ENCODE assay signal across 29 cellular contexts in genomic region chr1:35532497-35533226, GRCh38. TPM values are rescaled to one million over a fixed set of nuclear protein-coding genes. Genes with fewer than 3 reads are reported as not detected.
DNase-seq lines count a peak whose midpoint lies in the region; ATAC-seq, FAIRE-seq and TF ChIP-seq lines count a peak whose summit lies in the region.
"Had no signal": no experiment of that assay in that cellular context is flagged by ENCODE, and none has a peak within 500 bp of the region (broad histone marks: within the 10 kb centered on the region; RNA-seq: fewer than 3 reads in every experiment).

No MANE protein-coding gene starts in this region.

- H3K4me3 Mint-ChIP-seq in activated CD8-positive, alpha-beta T cell treated with anti-CD3 and anti-CD28 coated beads, Interleukin-2, amount 10 ng/mL, durations not matched to agents 7 days and 5 days, result no peak overlapping the region
- H3K4me3 Mint-ChIP-seq: activated T-helper 1 cell treated with anti-CD3 and anti-CD28 coated beads, Interleukin-12 subunit alpha, Interleukin-12 subunit beta, Interleukin-2, Interleukin-4 antibody, amounts not matched to agents 30 ng/mL and 10 ng/mL and 1 ng/mL, durations not matched to agents 14 hours and 24 hours and 36 hours; immature natural killer cell; natural killer cell treated with Interleukin-12 subunit alpha and Interleukin-12 subunit beta and Interleukin-15 and Interleukin-18, amount 100 ng/mL, for 72 hours; type B pancreatic cell; WTC11 had no signal

- no TSS peak for BruUV-seq in endothelial cell of umbilical vein (replicated peaks; lab: Mats Ljungman, UMichigan)

- H3K9me3 Mint-ChIP-seq in activated CD8-positive, alpha-beta T cell treated with anti-CD3 and anti-CD28 coated beads, Interleukin-2, amount 10 ng/mL, durations not matched to agents 7 days and 5 days (ENCODE audit: insufficient read depth), result peaks cover 28% of the 10 kb centered on the region

- no peak overlapping the region for H3K9ac ChIP-seq in adipocyte (ENCODE audit: low read length)
- no peak overlapping the region for H3K9ac ChIP-seq in endothelial cell of umbilical vein (replicated peaks; ENCODE audit: extremely low read depth, insufficient read depth, low read length)
- H3K9ac ChIP-seq: BLaER1 treated with 17β-estradiol and CSF1 and Interleukin-3, amounts not matched to agents 10 nM and 100 nM; KMS-11 had no signal

- H3K9me3 ChIP-seq in adipocyte (ENCODE audit: control insufficient read depth, low read length) (no peaks in the 10 kb centered on the region), endothelial cell of umbilical vein (replicated peaks; ENCODE audit: control insufficient read depth, insufficient read depth, low read length) (no peaks in the 10 kb centered on the region)
- H3K9me3 ChIP-seq: Caco-2, pancreas, SJSA1 had no signal

- ATAC-seq in activated CD8-positive, alpha-beta T cell treated with anti-CD3 and anti-CD28 coated beads, Interleukin-2, amount 10 ng/mL, durations not matched to agents 7 days and 5 days, result no peak
- no peak for ATAC-seq in GM21423 (IDR thresholded peaks at IDR 0.05; ENCODE audit: unreplicated experiment)
- ATAC-seq: foreskin keratinocyte; natural killer cell treated with Interleukin-12 subunit alpha and Interleukin-12 subunit beta and Interleukin-15 and Interleukin-18, amount 100 ng/mL, for 72 hours; pancreas; WTC11 had no signal

- peaks cover 3% of the 10 kb centered on the region for H4K20me1 ChIP-seq in endothelial cell of umbilical vein (replicated peaks; ENCODE audit: control insufficient read depth, extremely low read depth, insufficient read depth, low read length)

- TF ChIP-seq CTCF in endothelial cell of umbilical vein (IDR thresholded peaks at IDR 0.05; ENCODE audit: extremely low read depth in 1 of 2, insufficient read depth in 1 of 2, low read depth in 1 of 2, low read length in 2 of 2), result no peak

- H3K27ac Mint-ChIP-seq in activated CD8-positive, alpha-beta T cell treated with anti-CD3 and anti-CD28 coated beads, Interleukin-2, amount 10 ng/mL, durations not matched to agents 7 days and 5 days, result no peak overlapping the region
- H3K27ac Mint-ChIP-seq: activated T-helper 1 cell treated with anti-CD3 and anti-CD28 coated beads, Interleukin-12 subunit alpha, Interleukin-12 subunit beta, Interleukin-2, Interleukin-4 antibody, amounts not matched to agents 30 ng/mL and 10 ng/mL and 1 ng/mL, durations not matched to agents 14 hours and 24 hours and 36 hours; natural killer cell treated with Interleukin-12 subunit alpha and Interleukin-12 subunit beta and Interleukin-15 and Interleukin-18, amount 100 ng/mL, for 72 hours; type B pancreatic cell; WTC11 had no signal

- H3K4me3 ChIP-seq in adipocyte (ENCODE audit: low read length) (no peak overlapping the region), endothelial cell of umbilical vein (replicated peaks in 1 of 3; ENCODE audit: insufficient read depth in 1 of 3, low read depth in 1 of 3, low read length in 3 of 3) (no peak overlapping the region)
- H3K4me3 ChIP-seq: BLaER1 treated with 17β-estradiol and CSF1 and Interleukin-3, amounts not matched to agents 10 nM and 100 nM; pancreas; SJSA1 had no signal

- no peak overlapping the region for H3K4me2 ChIP-seq in endothelial cell of umbilical vein (ENCODE audit: insufficient read depth, low read length)
- H3K4me2 ChIP-seq: BLaER1 treated with 17β-estradiol and CSF1 and Interleukin-3, amounts not matched to agents 10 nM and 100 nM; KMS-11 had no signal

- H3K36me3 Mint-ChIP-seq in activated CD8-positive, alpha-beta T cell treated with anti-CD3 and anti-CD28 coated beads, Interleukin-2, amount 10 ng/mL, durations not matched to agents 7 days and 5 days (ENCODE audit: low read depth), result peaks cover 68% of the 10 kb centered on the region

- POLR2A ChIA-PET in endothelial cell of umbilical vein (lab: Charles Lee), result no interaction called here
- POLR2A ChIA-PET in activated CD8-positive, alpha-beta T cell treated with anti-CD3 and anti-CD28 coated beads, Interleukin-2, amount 10 ng/mL, durations not matched to agents 7 days and 5 days (lab: Charles Lee), result no interaction called here

- H3K27me3 ChIP-seq in adipocyte (replicated peaks; ENCODE audit: control insufficient read depth, insufficient read depth, low read length) (no peaks in the 10 kb centered on the region), endothelial cell of umbilical vein (ENCODE audit: control insufficient read depth in 2 of 2, insufficient read depth in 2 of 2, low read length in 2 of 2) (no peaks in the 10 kb centered on the region)
- H3K27me3 ChIP-seq: BLaER1 treated with 17β-estradiol and CSF1 and Interleukin-3, amounts not matched to agents 10 nM and 100 nM; foreskin keratinocyte; pancreas; SJSA1 had no signal

- no peaks in the 10 kb centered on the region for H3K27me3 Mint-ChIP-seq in activated CD8-positive, alpha-beta T cell treated with anti-CD3 and anti-CD28 coated beads, Interleukin-2, amount 10 ng/mL, durations not matched to agents 7 days and 5 days (ENCODE audit: low read depth)
- H3K27me3 Mint-ChIP-seq: natural killer cell treated with Interleukin-12 subunit alpha and Interleukin-12 subunit beta and Interleukin-15 and Interleukin-18, amount 100 ng/mL, for 72 hours; type B pancreatic cell had no signal

- H3K36me3 ChIP-seq in adipocyte (ENCODE audit: control insufficient read depth, insufficient read depth, low read length, severe bottlenecking) (peaks cover 15% of the 10 kb centered on the region), endothelial cell of umbilical vein (ENCODE audit: control insufficient read depth in 2 of 2, extremely low read depth in 1 of 2, insufficient read depth in 2 of 2, low read length in 2 of 2) (peaks cover 0 to 5% of the 10 kb centered on the region in 2 experiments)

- H3K27ac ChIP-seq in endothelial cell of umbilical vein (ENCODE audit: insufficient read depth, low read depth, low read length), result no peak overlapping the region
- H3K27ac ChIP-seq: BLaER1 treated with 17β-estradiol and CSF1 and Interleukin-3, amounts not matched to agents 10 nM and 100 nM; foreskin keratinocyte; KMS-11; pancreas; SJSA1 had no signal

- TF ChIP-seq POLR2A in endothelial cell of umbilical vein (IDR thresholded peaks at IDR 0.05; ENCODE audit: low read depth, low read length), result no peak

- peaks cover 11% of the 10 kb centered on the region for H3K4me1 Mint-ChIP-seq in activated CD8-positive, alpha-beta T cell treated with anti-CD3 and anti-CD28 coated beads, Interleukin-2, amount 10 ng/mL, durations not matched to agents 7 days and 5 days (ENCODE audit: low read depth)

- FAIRE-seq in endothelial cell of umbilical vein (lab: Jason Lieb, UNC), result no peak
- FAIRE-seq: GM18507, pancreas, RCC 7860 had no signal

- intact Hi-C loops in endothelial cell of umbilical vein (cut with micrococcal nuclease), result no loop called here

- H2AFZ ChIP-seq in endothelial cell of umbilical vein (ENCODE audit: low read depth, low read length), result no peak overlapping the region

- H3K4me1 ChIP-seq in adipocyte (ENCODE audit: control insufficient read depth, insufficient read depth, low read length), result peaks cover 14% of the 10 kb centered on the region
- H3K4me1 ChIP-seq in endothelial cell of umbilical vein (ENCODE audit: control insufficient read depth, extremely low read depth, insufficient read depth, low read length), result no peaks in the 10 kb centered on the region
- H3K4me1 ChIP-seq: Caco-2, foreskin keratinocyte had no signal

- DNase-seq in EH (ENCODE audit: low read depth) (peak; percentile 40), adipocyte (ENCODE audit: low read depth) (peak; percentile 17), endothelial cell of umbilical vein (ENCODE audit: low read depth, low spot score) (peak; percentile 12), middle frontal gyrus (ENCODE audit: extremely low spot score, low spot score) (peak; percentile 33), SIG-M5 (lab: John Stamatoyannopoulos, UW) (no peak), dermis blood vessel endothelial cell (no peak)
- no peak for DNase-seq in activated CD8-positive, alpha-beta T cell treated with anti-CD3 and anti-CD28 coated beads, Interleukin-2, amount 10 ng/mL, durations not matched to agents 7 days and 5 days
- DNase-seq: activated CD4-positive, alpha-beta T cell treated with anti-CD3 and anti-CD28 coated beads, Interleukin-2, amount 50 U/mL, for 1 hour; activated naive CD4-positive, alpha-beta T cell treated with anti-CD3 and anti-CD28 coated beads, Interleukin-2, amount 50 U/mL, for 16 hours; amygdala; Caco-2; cerebellar nuclear complex; DMS79; foreskin keratinocyte; HCEC 1CT; immature natural killer cell; NCI-H748 treated with DMSO at 0.1 percent for 48 hours; pancreas; stimulated activated CD4-positive, alpha-beta T cell treated with anti-CD3 and anti-CD28 coated beads, Interleukin-2, amount 100 ng/mL, for 24 hours had no signal

- H3K79me2 ChIP-seq in endothelial cell of umbilical vein (ENCODE audit: control insufficient read depth, insufficient read depth, low read length), result no peaks in the 10 kb centered on the region

- CTCF ChIA-PET in endothelial cell of umbilical vein (lab: Charles Lee), result interaction anchor here (1.3 kb wide), 1 partner anchor 17 kb away, joined by 3 read pairs; no protein-coding TSS in a partner anchor
- CTCF ChIA-PET in activated CD8-positive, alpha-beta T cell treated with anti-CD3 and anti-CD28 coated beads, Interleukin-2, amount 10 ng/mL, durations not matched to agents 7 days and 5 days (lab: Charles Lee), result interaction anchor here (1.0 to 12.5 kb wide), 3 partner anchors 9 to 80 kb away, joined by 3 to 215 read pairs (median 3); no protein-coding TSS in a partner anchor

- dilution Hi-C loops in endothelial cell of umbilical vein (cut with MboI; ENCODE audit: extremely low pct_ligation_motif_present, low sequenced_read_pairs), result no loop called here

- no peaks in the 10 kb centered on the region for H3K9me1 ChIP-seq in endothelial cell of umbilical vein (replicated peaks; ENCODE audit: control insufficient read depth, extremely low read depth, insufficient read depth, low read length)

RNA-seq across cellular contexts. Expression of gene KIAA0319L, which starts 24.5 kb away (rescaled TPM):
- total RNA-seq in endothelial cell of umbilical vein (43.4 and 45.3 TPM in 2 replicates), dermis blood vessel endothelial cell (62.2 and 80.5 TPM in 2 replicates)
- 31.2 and 31.4 TPM in 2 replicates for polyA plus RNA-seq in endothelial cell of umbilical vein
- 31.8 and 34.4 TPM in 2 replicates for polyA plus RNA-seq in endothelial cell of umbilical vein (2011; cell fraction: cytosol; rRNA removed)
- 69.8 and 73.4 TPM in 2 replicates for polyA plus RNA-seq in endothelial cell of umbilical vein (2011; cell fraction: nucleus; rRNA removed)
- 27.3 and 27.8 TPM in 2 replicates for polyA plus RNA-seq in endothelial cell of umbilical vein (2012)
- 79.3 and 86.4 TPM in 2 replicates for polyA minus RNA-seq in endothelial cell of umbilical vein
- polyA minus RNA-seq in endothelial cell of umbilical vein (2011; cell fraction: cytosol; rRNA and poly(A)+ RNA removed), result 19.5 TPM
- polyA minus RNA-seq in endothelial cell of umbilical vein (2011; cell fraction: nucleus; rRNA and poly(A)+ RNA removed), result 57.3 and 92.4 TPM in 2 replicates
- total RNA-seq in activated CD8-positive, alpha-beta T cell treated with anti-CD3 and anti-CD28 coated beads, Interleukin-2, amount 10 ng/mL, durations not matched to agents 7 days and 5 days, result 10 to 100 TPM; 27.0 to 36.1 TPM

RNA-seq across cellular contexts. Expression of gene NCDN, which starts 24.9 kb away (rescaled TPM):
- 22.0 and 22.3 TPM in 2 replicates for total RNA-seq in endothelial cell of umbilical vein
- 16.7 and 17.3 TPM in 2 replicates for polyA plus RNA-seq in endothelial cell of umbilical vein
- 12.0 and 15.3 TPM in 2 replicates for polyA plus RNA-seq in endothelial cell of umbilical vein (2011; cell fraction: cytosol; rRNA removed)
- 11.8 and 12.7 TPM in 2 replicates for polyA plus RNA-seq in endothelial cell of umbilical vein (2011; cell fraction: nucleus; rRNA removed)
- 13.5 and 13.9 TPM in 2 replicates for polyA plus RNA-seq in endothelial cell of umbilical vein (2012)
- 10.2 and 12.8 TPM in 2 replicates for polyA minus RNA-seq in endothelial cell of umbilical vein
- polyA minus RNA-seq in endothelial cell of umbilical vein (2011; cell fraction: cytosol; rRNA and poly(A)+ RNA removed), result 13.2 TPM
- 7.0 and 12.0 TPM in 2 replicates for polyA minus RNA-seq in endothelial cell of umbilical vein (2011; cell fraction: nucleus; rRNA and poly(A)+ RNA removed)
- total RNA-seq in activated CD8-positive, alpha-beta T cell treated with anti-CD3 and anti-CD28 coated beads, Interleukin-2, amount 10 ng/mL, durations not matched to agents 7 days and 5 days, result 10 to 100 TPM; 19.3 to 19.4 TPM
- total RNA-seq in dermis blood vessel endothelial cell, result 11.9 and 23.1 TPM in 2 replicates

RNA-seq across cellular contexts. Expression of gene TFAP2E, which starts 40.5 kb away (rescaled TPM):
- total RNA-seq in endothelial cell of umbilical vein (0.18 TPM in 1 of 2 replicates, not detected in the other), dermis blood vessel endothelial cell (0.14 and 0.17 TPM in 2 replicates)
- polyA plus RNA-seq in endothelial cell of umbilical vein, result 0.06 TPM in 1 of 2 replicates, not detected in the other
- polyA plus RNA-seq in endothelial cell of umbilical vein (2011; cell fraction: cytosol; rRNA removed), result not detected in 2 replicates
- polyA plus RNA-seq in endothelial cell of umbilical vein (2011; cell fraction: nucleus; rRNA removed), result 0.18 and 0.36 TPM in 2 replicates
- polyA plus RNA-seq in endothelial cell of umbilical vein (2012), result 0.15 TPM in 1 of 2 replicates, not detected in the other
- not detected in 2 replicates for polyA minus RNA-seq in endothelial cell of umbilical vein
- polyA minus RNA-seq in endothelial cell of umbilical vein (2011; cell fraction: cytosol; rRNA and poly(A)+ RNA removed), result not detected
- not detected in 2 replicates for polyA minus RNA-seq in endothelial cell of umbilical vein (2011; cell fraction: nucleus; rRNA and poly(A)+ RNA removed)
- 1 to 10 TPM; 1.0 to 1.1 TPM for total RNA-seq in activated CD8-positive, alpha-beta T cell treated with anti-CD3 and anti-CD28 coated beads, Interleukin-2, amount 10 ng/mL, durations not matched to agents 7 days and 5 days
- total RNA-seq: SJSA1 had no signal

Comparison
In these comparisons a context has a peak if more than half of its experiments do, and no peak if none do; other contexts are left out.
1. DNase-seq: peak in EH (single experiment), adipocyte (single experiment), endothelial cell of umbilical vein (single experiment) and middle frontal gyrus (single experiment); none in activated CD8-positive, alpha-beta T cell treated with anti-CD3 and anti-CD28 coated beads, Interleukin-2, amount 10 ng/mL, durations not matched to agents 7 days and 5 days (single experiment), SIG-M5 (single experiment) and dermis blood vessel endothelial cell (single experiment).